Comparison of ENCODE assay signal across 1 cellular context in genomic region chr1:114780344-114781226, GRCh38.
TF ChIP-seq lines count a peak whose summit lies in the region.

Gene SIKE1, minus strand, starts transcription at chr1:114780685. Its CDS starts 78 bp downstream, at chr1:114780607.

TF ChIP-seq in HepG2, 621 proteins besides CTCF, POLR2A, EP300 and RAD21 (continued from another document and continues in another):
- TF ChIP-seq, protein P1, sequence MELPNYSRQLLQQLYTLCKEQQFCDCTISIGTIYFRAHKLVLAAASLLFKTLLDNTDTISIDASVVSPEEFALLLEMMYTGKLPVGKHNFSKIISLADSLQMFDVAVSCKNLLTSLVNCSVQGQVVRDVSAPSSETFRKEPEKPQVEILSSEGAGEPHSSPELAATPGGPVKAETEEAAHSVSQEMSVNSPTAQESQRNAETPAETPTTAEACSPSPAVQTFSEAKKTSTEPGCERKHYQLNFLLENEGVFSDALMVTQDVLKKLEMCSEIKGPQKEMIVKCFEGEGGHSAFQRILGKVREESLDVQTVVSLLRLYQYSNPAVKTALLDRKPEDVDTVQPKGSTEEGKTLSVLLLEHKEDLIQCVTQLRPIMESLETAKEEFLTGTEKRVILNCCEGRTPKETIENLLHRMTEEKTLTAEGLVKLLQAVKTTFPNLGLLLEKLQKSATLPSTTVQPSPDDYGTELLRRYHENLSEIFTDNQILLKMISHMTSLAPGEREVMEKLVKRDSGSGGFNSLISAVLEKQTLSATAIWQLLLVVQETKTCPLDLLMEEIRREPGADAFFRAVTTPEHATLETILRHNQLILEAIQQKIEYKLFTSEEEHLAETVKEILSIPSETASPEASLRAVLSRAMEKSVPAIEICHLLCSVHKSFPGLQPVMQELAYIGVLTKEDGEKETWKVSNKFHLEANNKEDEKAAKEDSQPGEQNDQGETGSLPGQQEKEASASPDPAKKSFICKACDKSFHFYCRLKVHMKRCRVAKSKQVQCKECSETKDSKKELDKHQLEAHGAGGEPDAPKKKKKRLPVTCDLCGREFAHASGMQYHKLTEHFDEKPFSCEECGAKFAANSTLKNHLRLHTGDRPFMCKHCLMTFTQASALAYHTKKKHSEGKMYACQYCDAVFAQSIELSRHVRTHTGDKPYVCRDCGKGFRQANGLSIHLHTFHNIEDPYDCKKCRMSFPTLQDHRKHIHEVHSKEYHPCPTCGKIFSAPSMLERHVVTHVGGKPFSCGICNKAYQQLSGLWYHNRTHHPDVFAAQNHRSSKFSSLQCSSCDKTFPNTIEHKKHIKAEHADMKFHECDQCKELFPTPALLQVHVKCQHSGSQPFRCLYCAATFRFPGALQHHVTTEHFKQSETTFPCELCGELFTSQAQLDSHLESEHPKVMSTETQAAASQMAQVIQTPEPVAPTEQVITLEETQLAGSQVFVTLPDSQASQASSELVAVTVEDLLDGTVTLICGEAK (IDR thresholded peaks at IDR 0.05): no peak
- TF ChIP-seq, protein P1 (CRISPR knock-in tag; IDR thresholded peaks at IDR 0.05): peak; percentile 82; the same call in 1 of the 2 replicates
- no peak for TF ChIP-seq NFE2L2 (IDR thresholded peaks at IDR 0.05; ENCODE audit: low read length)
- no peak for TF ChIP-seq ZBTB49 (CRISPR knock-in tag; IDR thresholded peaks at IDR 0.05; ENCODE audit: borderline replicate concordance)
- peak; percentile 94 for TF ChIP-seq SAP130 (CRISPR knock-in tag; IDR thresholded peaks at IDR 0.05; ENCODE audit: low read depth)
- no peak for TF ChIP-seq PREB (CRISPR knock-in tag; IDR thresholded peaks at IDR 0.05)
- peak; percentile 59; the same call in 1 of the 2 replicates for TF ChIP-seq ZNF383 (CRISPR knock-in tag; IDR thresholded peaks at IDR 0.05; ENCODE audit: borderline replicate concordance)
- 0 out of 2 replicates have a peak, but pooled peaks have one; percentile 43 for TF ChIP-seq STAT5B (CRISPR knock-in tag; IDR thresholded peaks at IDR 0.05)
- TF ChIP-seq PRPF4 (IDR thresholded peaks at IDR 0.05; ENCODE audit: low read depth, low read length, poor library complexity, severe bottlenecking): no peak
- no peak for TF ChIP-seq HOXA5 (CRISPR knock-in tag; IDR thresholded peaks at IDR 0.05)
- TF ChIP-seq RFX3 (CRISPR knock-in tag; IDR thresholded peaks at IDR 0.05): no peak; the same call in 1 of the 2 replicates
- peak; percentile 58; the same call in 1 of the 2 replicates for TF ChIP-seq HOMEZ (CRISPR knock-in tag; IDR thresholded peaks at IDR 0.05; ENCODE audit: low read depth)
- TF ChIP-seq, protein P2, sequence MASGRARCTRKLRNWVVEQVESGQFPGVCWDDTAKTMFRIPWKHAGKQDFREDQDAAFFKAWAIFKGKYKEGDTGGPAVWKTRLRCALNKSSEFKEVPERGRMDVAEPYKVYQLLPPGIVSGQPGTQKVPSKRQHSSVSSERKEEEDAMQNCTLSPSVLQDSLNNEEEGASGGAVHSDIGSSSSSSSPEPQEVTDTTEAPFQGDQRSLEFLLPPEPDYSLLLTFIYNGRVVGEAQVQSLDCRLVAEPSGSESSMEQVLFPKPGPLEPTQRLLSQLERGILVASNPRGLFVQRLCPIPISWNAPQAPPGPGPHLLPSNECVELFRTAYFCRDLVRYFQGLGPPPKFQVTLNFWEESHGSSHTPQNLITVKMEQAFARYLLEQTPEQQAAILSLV (CRISPR knock-in tag; IDR thresholded peaks at IDR 0.05; ENCODE audit: borderline replicate concordance): peak; percentile 72; the same call in 1 of the 2 replicates
- no peak for TF ChIP-seq PHB2 (IDR thresholded peaks at IDR 0.05; ENCODE audit: partially characterized antibody)
- TF ChIP-seq, protein P3, sequence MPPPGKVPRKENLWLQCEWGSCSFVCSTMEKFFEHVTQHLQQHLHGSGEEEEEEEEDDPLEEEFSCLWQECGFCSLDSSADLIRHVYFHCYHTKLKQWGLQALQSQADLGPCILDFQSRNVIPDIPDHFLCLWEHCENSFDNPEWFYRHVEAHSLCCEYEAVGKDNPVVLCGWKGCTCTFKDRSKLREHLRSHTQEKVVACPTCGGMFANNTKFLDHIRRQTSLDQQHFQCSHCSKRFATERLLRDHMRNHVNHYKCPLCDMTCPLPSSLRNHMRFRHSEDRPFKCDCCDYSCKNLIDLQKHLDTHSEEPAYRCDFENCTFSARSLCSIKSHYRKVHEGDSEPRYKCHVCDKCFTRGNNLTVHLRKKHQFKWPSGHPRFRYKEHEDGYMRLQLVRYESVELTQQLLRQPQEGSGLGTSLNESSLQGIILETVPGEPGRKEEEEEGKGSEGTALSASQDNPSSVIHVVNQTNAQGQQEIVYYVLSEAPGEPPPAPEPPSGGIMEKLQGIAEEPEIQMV (CRISPR knock-in tag; IDR thresholded peaks at IDR 0.05; ENCODE audit: low read depth): no peak
- TF ChIP-seq, protein P4, sequence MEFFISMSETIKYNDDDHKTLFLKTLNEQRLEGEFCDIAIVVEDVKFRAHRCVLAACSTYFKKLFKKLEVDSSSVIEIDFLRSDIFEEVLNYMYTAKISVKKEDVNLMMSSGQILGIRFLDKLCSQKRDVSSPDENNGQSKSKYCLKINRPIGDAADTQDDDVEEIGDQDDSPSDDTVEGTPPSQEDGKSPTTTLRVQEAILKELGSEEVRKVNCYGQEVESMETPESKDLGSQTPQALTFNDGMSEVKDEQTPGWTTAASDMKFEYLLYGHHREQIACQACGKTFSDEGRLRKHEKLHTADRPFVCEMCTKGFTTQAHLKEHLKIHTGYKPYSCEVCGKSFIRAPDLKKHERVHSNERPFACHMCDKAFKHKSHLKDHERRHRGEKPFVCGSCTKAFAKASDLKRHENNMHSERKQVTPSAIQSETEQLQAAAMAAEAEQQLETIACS (CRISPR knock-in tag; IDR thresholded peaks at IDR 0.05): no peak
- no peak for TF ChIP-seq JUNB (CRISPR knock-in tag; IDR thresholded peaks at IDR 0.05; ENCODE audit: borderline replicate concordance)
- no peak for TF ChIP-seq ARID3A (IDR thresholded peaks at IDR 0.05; ENCODE audit: low read depth, low read length)
- no peak for TF ChIP-seq ZNF260 (CRISPR knock-in tag; IDR thresholded peaks at IDR 0.05; ENCODE audit: borderline replicate concordance, low read depth)
- no peak for TF ChIP-seq ZNF431 (CRISPR knock-in tag; IDR thresholded peaks at IDR 0.05; ENCODE audit: borderline replicate concordance, low read depth)
- TF ChIP-seq SIX1 (CRISPR knock-in tag; IDR thresholded peaks at IDR 0.05; ENCODE audit: borderline replicate concordance): no peak
- peak; percentile 76 for TF ChIP-seq ZNF580 (CRISPR knock-in tag; IDR thresholded peaks at IDR 0.05; ENCODE audit: borderline replicate concordance, low read depth)
- no peak for TF ChIP-seq ZNF570 (CRISPR knock-in tag; IDR thresholded peaks at IDR 0.05; ENCODE audit: borderline replicate concordance)
- TF ChIP-seq CENPT (CRISPR knock-in tag; IDR thresholded peaks at IDR 0.05; ENCODE audit: low read depth): peak; percentile 90
- peak; percentile 89 for TF ChIP-seq BRD4 (CRISPR knock-in tag; IDR thresholded peaks at IDR 0.05)
- peak; percentile 49; the same call in 1 of the 2 replicates for TF ChIP-seq PAX8 (CRISPR knock-in tag; IDR thresholded peaks at IDR 0.05; ENCODE audit: borderline replicate concordance)
- no peak for TF ChIP-seq ZNF264 (CRISPR knock-in tag; IDR thresholded peaks at IDR 0.05)
- no peak; the same call in 1 of the 2 replicates for TF ChIP-seq ZNF121 (CRISPR knock-in tag; IDR thresholded peaks at IDR 0.05)
- peak; percentile 29 for TF ChIP-seq SKI (IDR thresholded peaks at IDR 0.05; ENCODE audit: partially characterized antibody)
- no peak for TF ChIP-seq PRMT3 (CRISPR knock-in tag; IDR thresholded peaks at IDR 0.05; ENCODE audit: borderline replicate concordance, low read depth)
- no peak; the same call in none of the 2 replicates for TF ChIP-seq KMT2A (CRISPR knock-in tag; IDR thresholded peaks at IDR 0.05)
- peak; percentile 93 for TF ChIP-seq PHF8 (CRISPR knock-in tag; IDR thresholded peaks at IDR 0.05)
- no peak for TF ChIP-seq ATRX (CRISPR knock-in tag; IDR thresholded peaks at IDR 0.05; ENCODE audit: borderline replicate concordance)
- no peak for TF ChIP-seq ZNF619 (CRISPR knock-in tag; IDR thresholded peaks at IDR 0.05)
- TF ChIP-seq ATF7 (IDR thresholded peaks at IDR 0.05): no peak
- TF ChIP-seq ATF7 (CRISPR knock-in tag; IDR thresholded peaks at IDR 0.05): peak; percentile 64; the same call in 1 of the 2 replicates
- no peak for TF ChIP-seq ZNF513 (CRISPR knock-in tag; conservative IDR thresholded peaks at IDR 0.05)
- TF ChIP-seq ZNF543 (CRISPR knock-in tag; IDR thresholded peaks at IDR 0.05): peak; percentile 49; the same call in 1 of the 2 replicates
